1 cellular context compared by ENCODE assay signal in the genomic region with DNA sequence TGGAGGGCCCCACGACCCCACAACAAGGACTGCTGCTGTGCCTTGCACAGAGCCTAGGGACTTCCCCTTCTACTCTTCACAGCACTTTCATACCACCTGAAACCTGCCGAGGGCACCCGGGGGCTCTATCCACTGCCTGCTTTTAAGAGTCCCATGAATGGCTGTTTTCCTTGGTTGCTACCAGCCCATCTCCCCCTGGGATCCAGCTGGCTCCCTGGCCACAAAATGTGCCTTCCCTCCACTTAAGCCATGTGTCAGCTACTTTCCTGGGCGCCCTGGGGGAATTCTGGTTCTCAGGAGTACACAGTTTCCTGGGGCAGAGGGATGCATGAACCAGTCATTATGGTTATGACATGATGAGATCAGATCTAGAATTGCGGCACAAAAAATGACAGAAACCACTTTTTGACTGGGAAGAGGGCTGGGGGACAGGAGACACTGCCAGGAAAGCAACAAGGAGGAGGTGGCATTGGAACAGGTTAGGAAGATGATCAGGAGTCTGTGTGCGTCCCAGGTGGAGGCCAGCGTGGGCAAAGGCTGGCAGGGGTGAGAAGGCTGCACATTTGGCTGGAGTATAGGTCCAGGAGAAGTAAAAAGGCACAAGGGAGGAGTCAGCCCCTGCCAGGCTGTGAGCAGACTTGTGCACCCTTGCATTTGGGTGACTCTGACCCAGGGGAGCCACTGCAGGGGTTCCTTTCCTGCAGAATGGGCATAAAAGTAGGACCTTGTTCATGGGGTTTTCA.
TF ChIP-seq lines count a peak whose summit lies in the region.

No MANE protein-coding gene starts in this region.

TF ChIP-seq in GM12878, 131 proteins besides CTCF, POLR2A, EP300 and RAD21 (continued from another document and continues in another):
- TF ChIP-seq, protein P1, sequence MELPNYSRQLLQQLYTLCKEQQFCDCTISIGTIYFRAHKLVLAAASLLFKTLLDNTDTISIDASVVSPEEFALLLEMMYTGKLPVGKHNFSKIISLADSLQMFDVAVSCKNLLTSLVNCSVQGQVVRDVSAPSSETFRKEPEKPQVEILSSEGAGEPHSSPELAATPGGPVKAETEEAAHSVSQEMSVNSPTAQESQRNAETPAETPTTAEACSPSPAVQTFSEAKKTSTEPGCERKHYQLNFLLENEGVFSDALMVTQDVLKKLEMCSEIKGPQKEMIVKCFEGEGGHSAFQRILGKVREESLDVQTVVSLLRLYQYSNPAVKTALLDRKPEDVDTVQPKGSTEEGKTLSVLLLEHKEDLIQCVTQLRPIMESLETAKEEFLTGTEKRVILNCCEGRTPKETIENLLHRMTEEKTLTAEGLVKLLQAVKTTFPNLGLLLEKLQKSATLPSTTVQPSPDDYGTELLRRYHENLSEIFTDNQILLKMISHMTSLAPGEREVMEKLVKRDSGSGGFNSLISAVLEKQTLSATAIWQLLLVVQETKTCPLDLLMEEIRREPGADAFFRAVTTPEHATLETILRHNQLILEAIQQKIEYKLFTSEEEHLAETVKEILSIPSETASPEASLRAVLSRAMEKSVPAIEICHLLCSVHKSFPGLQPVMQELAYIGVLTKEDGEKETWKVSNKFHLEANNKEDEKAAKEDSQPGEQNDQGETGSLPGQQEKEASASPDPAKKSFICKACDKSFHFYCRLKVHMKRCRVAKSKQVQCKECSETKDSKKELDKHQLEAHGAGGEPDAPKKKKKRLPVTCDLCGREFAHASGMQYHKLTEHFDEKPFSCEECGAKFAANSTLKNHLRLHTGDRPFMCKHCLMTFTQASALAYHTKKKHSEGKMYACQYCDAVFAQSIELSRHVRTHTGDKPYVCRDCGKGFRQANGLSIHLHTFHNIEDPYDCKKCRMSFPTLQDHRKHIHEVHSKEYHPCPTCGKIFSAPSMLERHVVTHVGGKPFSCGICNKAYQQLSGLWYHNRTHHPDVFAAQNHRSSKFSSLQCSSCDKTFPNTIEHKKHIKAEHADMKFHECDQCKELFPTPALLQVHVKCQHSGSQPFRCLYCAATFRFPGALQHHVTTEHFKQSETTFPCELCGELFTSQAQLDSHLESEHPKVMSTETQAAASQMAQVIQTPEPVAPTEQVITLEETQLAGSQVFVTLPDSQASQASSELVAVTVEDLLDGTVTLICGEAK (IDR thresholded peaks at IDR 0.05; ENCODE audit: borderline replicate concordance): no peak
- TF ChIP-seq NBN (IDR thresholded peaks at IDR 0.05) (0 out of 2 replicates have a peak, but pooled peaks have one; percentile 60), ETV6 (conservative IDR thresholded peaks at IDR 0.05 in 1 of 2, IDR thresholded peaks at IDR 0.05 in 1 of 2; ENCODE audit: borderline replicate concordance in 1 of 2, low read depth in 1 of 2) (peak in 1 of 2 experiments; percentile 53; a peak in 1 of 4 replicates), BACH1 (IDR thresholded peaks at IDR 0.05; ENCODE audit: borderline replicate concordance) (no peak), SIN3A (IDR thresholded peaks at IDR 0.05; ENCODE audit: low read depth, low read length) (peak; percentile 51; the same call in 1 of the 2 replicates), BCL11A (IDR thresholded peaks at IDR 0.05; ENCODE audit: low read depth, low read length) (peak; percentile 48; the same call in 1 of the 2 replicates), IKZF2 (IDR thresholded peaks at IDR 0.05) (peak; percentile 93 to 94), RBBP5 (conservative IDR thresholded peaks at IDR 0.05) (no peak), YBX1 (IDR thresholded peaks at IDR 0.05) (no peak), MTA2 (IDR thresholded peaks at IDR 0.05; ENCODE audit: low read depth) (peak; percentile 71), RFX5 (IDR thresholded peaks at IDR 0.05; ENCODE audit: low read depth, low read length) (no peak), ZNF217 (IDR thresholded peaks at IDR 0.05) (no peak), CBX5 (IDR thresholded peaks at IDR 0.05; ENCODE audit: low read depth) (no peak), KDM1A (IDR thresholded peaks at IDR 0.05; ENCODE audit: borderline replicate concordance) (no peak), NR2C2 (IDR thresholded peaks at IDR 0.05; ENCODE audit: borderline replicate concordance, control insufficient read depth, insufficient read length, low read depth) (no peak), SMAD5 (IDR thresholded peaks at IDR 0.05; ENCODE audit: low read depth) (no peak), TCF3 (IDR thresholded peaks at IDR 0.05; ENCODE audit: borderline replicate concordance, insufficient read depth, low read depth, low read length) (no peak), IRF4 (IDR thresholded peaks at IDR 0.05; ENCODE audit: low read depth, low read length) (no peak), IKZF1 (conservative IDR thresholded peaks at IDR 0.05) (peak; percentile 94), TCF12 (IDR thresholded peaks at IDR 0.05; ENCODE audit: low read depth, low read length) (no peak), POLR2AphosphoS5 (IDR thresholded peaks at IDR 0.05; ENCODE audit: low read length) (no peak), ZNF274 (IDR thresholded peaks at IDR 0.05; ENCODE audit: insufficient read depth, insufficient read length) (no peak), RCOR1 (conservative IDR thresholded peaks at IDR 0.05; ENCODE audit: low read depth, low read length) (no peak), BMI1 (IDR thresholded peaks at IDR 0.05; ENCODE audit: borderline replicate concordance) (no peak; the same call in 1 of the 2 replicates)
- TF ChIP-seq, protein P2, sequence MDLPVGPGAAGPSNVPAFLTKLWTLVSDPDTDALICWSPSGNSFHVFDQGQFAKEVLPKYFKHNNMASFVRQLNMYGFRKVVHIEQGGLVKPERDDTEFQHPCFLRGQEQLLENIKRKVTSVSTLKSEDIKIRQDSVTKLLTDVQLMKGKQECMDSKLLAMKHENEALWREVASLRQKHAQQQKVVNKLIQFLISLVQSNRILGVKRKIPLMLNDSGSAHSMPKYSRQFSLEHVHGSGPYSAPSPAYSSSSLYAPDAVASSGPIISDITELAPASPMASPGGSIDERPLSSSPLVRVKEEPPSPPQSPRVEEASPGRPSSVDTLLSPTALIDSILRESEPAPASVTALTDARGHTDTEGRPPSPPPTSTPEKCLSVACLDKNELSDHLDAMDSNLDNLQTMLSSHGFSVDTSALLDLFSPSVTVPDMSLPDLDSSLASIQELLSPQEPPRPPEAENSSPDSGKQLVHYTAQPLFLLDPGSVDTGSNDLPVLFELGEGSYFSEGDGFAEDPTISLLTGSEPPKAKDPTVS (IDR thresholded peaks at IDR 0.05; ENCODE audit: low read depth, low read length): no peak
- TF ChIP-seq, protein P3, sequence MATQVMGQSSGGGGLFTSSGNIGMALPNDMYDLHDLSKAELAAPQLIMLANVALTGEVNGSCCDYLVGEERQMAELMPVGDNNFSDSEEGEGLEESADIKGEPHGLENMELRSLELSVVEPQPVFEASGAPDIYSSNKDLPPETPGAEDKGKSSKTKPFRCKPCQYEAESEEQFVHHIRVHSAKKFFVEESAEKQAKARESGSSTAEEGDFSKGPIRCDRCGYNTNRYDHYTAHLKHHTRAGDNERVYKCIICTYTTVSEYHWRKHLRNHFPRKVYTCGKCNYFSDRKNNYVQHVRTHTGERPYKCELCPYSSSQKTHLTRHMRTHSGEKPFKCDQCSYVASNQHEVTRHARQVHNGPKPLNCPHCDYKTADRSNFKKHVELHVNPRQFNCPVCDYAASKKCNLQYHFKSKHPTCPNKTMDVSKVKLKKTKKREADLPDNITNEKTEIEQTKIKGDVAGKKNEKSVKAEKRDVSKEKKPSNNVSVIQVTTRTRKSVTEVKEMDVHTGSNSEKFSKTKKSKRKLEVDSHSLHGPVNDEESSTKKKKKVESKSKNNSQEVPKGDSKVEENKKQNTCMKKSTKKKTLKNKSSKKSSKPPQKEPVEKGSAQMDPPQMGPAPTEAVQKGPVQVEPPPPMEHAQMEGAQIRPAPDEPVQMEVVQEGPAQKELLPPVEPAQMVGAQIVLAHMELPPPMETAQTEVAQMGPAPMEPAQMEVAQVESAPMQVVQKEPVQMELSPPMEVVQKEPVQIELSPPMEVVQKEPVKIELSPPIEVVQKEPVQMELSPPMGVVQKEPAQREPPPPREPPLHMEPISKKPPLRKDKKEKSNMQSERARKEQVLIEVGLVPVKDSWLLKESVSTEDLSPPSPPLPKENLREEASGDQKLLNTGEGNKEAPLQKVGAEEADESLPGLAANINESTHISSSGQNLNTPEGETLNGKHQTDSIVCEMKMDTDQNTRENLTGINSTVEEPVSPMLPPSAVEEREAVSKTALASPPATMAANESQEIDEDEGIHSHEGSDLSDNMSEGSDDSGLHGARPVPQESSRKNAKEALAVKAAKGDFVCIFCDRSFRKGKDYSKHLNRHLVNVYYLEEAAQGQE (IDR thresholded peaks at IDR 0.05; ENCODE audit: low read depth, low read length): no peak
- TF ChIP-seq, protein P4, sequence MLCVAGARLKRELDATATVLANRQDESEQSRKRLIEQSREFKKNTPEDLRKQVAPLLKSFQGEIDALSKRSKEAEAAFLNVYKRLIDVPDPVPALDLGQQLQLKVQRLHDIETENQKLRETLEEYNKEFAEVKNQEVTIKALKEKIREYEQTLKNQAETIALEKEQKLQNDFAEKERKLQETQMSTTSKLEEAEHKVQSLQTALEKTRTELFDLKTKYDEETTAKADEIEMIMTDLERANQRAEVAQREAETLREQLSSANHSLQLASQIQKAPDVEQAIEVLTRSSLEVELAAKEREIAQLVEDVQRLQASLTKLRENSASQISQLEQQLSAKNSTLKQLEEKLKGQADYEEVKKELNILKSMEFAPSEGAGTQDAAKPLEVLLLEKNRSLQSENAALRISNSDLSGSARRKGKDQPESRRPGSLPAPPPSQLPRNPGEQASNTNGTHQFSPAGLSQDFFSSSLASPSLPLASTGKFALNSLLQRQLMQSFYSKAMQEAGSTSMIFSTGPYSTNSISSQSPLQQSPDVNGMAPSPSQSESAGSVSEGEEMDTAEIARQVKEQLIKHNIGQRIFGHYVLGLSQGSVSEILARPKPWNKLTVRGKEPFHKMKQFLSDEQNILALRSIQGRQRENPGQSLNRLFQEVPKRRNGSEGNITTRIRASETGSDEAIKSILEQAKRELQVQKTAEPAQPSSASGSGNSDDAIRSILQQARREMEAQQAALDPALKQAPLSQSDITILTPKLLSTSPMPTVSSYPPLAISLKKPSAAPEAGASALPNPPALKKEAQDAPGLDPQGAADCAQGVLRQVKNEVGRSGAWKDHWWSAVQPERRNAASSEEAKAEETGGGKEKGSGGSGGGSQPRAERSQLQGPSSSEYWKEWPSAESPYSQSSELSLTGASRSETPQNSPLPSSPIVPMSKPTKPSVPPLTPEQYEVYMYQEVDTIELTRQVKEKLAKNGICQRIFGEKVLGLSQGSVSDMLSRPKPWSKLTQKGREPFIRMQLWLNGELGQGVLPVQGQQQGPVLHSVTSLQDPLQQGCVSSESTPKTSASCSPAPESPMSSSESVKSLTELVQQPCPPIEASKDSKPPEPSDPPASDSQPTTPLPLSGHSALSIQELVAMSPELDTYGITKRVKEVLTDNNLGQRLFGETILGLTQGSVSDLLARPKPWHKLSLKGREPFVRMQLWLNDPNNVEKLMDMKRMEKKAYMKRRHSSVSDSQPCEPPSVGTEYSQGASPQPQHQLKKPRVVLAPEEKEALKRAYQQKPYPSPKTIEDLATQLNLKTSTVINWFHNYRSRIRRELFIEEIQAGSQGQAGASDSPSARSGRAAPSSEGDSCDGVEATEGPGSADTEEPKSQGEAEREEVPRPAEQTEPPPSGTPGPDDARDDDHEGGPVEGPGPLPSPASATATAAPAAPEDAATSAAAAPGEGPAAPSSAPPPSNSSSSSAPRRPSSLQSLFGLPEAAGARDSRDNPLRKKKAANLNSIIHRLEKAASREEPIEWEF (IDR thresholded peaks at IDR 0.05; ENCODE audit: insufficient replicate concordance, low read depth, low read length): peak; percentile 52
- TF ChIP-seq, protein P5, sequence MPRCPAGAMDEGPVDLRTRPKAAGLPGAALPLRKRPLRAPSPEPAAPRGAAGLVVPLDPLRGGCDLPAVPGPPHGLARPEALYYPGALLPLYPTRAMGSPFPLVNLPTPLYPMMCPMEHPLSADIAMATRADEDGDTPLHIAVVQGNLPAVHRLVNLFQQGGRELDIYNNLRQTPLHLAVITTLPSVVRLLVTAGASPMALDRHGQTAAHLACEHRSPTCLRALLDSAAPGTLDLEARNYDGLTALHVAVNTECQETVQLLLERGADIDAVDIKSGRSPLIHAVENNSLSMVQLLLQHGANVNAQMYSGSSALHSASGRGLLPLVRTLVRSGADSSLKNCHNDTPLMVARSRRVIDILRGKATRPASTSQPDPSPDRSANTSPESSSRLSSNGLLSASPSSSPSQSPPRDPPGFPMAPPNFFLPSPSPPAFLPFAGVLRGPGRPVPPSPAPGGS (IDR thresholded peaks at IDR 0.05; ENCODE audit: borderline replicate concordance, insufficient read depth, low read depth, low read length, poor library complexity, severe bottlenecking): peak; percentile 43
- TF ChIP-seq, protein P6, sequence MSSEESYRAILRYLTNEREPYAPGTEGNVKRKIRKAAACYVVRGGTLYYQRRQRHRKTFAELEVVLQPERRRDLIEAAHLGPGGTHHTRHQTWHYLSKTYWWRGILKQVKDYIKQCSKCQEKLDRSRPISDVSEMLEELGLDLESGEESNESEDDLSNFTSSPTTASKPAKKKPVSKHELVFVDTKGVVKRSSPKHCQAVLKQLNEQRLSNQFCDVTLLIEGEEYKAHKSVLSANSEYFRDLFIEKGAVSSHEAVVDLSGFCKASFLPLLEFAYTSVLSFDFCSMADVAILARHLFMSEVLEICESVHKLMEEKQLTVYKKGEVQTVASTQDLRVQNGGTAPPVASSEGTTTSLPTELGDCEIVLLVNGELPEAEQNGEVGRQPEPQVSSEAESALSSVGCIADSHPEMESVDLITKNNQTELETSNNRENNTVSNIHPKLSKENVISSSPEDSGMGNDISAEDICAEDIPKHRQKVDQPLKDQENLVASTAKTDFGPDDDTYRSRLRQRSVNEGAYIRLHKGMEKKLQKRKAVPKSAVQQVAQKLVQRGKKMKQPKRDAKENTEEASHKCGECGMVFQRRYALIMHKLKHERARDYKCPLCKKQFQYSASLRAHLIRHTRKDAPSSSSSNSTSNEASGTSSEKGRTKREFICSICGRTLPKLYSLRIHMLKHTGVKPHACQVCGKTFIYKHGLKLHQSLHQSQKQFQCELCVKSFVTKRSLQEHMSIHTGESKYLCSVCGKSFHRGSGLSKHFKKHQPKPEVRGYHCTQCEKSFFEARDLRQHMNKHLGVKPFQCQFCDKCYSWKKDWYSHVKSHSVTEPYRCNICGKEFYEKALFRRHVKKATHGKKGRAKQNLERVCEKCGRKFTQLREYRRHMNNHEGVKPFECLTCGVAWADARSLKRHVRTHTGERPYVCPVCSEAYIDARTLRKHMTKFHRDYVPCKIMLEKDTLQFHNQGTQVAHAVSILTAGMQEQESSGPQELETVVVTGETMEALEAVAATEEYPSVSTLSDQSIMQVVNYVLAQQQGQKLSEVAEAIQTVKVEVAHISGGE (CRISPR knock-in tag; IDR thresholded peaks at IDR 0.05): no peak
- TF ChIP-seq, protein P7, sequence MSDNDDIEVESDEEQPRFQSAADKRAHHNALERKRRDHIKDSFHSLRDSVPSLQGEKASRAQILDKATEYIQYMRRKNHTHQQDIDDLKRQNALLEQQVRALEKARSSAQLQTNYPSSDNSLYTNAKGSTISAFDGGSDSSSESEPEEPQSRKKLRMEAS (IDR thresholded peaks at IDR 0.05; ENCODE audit: low read depth, low read length): no peak
- TF ChIP-seq, protein P8, sequence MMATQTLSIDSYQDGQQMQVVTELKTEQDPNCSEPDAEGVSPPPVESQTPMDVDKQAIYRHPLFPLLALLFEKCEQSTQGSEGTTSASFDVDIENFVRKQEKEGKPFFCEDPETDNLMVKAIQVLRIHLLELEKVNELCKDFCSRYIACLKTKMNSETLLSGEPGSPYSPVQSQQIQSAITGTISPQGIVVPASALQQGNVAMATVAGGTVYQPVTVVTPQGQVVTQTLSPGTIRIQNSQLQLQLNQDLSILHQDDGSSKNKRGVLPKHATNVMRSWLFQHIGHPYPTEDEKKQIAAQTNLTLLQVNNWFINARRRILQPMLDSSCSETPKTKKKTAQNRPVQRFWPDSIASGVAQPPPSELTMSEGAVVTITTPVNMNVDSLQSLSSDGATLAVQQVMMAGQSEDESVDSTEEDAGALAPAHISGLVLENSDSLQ (IDR thresholded peaks at IDR 0.05): 0 out of 2 replicates have a peak, but pooled peaks have one; percentile 12
